In the genomic region with DNA sequence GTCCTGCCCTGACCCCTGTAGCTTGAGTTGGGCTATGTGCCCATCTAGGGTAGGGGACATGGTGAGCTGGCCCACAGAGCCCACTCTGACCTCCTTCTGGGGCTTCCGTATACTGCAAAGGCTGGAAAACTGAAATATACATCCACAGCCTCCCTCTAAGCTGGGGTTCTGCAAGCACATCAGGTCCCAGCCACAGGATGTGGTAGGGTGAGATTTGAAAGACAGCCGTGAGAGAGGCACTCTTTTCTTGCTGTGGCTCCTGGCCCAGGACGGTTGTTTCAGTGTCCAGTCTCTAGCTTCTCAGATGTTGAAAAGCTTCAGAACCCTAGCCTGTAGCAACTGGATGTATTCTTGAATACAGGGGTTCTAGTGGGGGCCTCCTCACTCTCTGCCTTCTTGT, we compare ENCODE assay signal across 15 cellular contexts.
DNase-seq lines count a peak whose midpoint lies in the region; ATAC-seq and TF ChIP-seq lines count a peak whose summit lies in the region.
"Had no signal": no experiment of that assay in that cellular context is flagged by ENCODE, and none has a peak within 500 bp of the region (broad histone marks: within the 10 kb centered on the region; RNA-seq: fewer than 3 reads in every experiment).

No MANE protein-coding gene starts in this region.

- DNase-seq in breast epithelium (ENCODE audit: low spot score in 2 of 2): no peak
- DNase-seq in mammary epithelial cell: no peak
- DNase-seq in upper lobe of left lung: no peak
- no peak for DNase-seq in dorsolateral prefrontal cortex
- DNase-seq in cardiac septum (ENCODE audit: low spot score): no peak
- no peak for DNase-seq in prostate gland (ENCODE audit: low spot score)
- DNase-seq: activated CD4-positive, alpha-beta T cell treated with anti-CD3 and anti-CD28 coated beads for 4 hours; HCEC 1CT; NCI-H1694 treated with DMSO at 0.1 percent for 48 hours had no signal

- CTCF ChIA-PET in mammary epithelial cell (lab: Charles Lee; ENCODE audit: low non-redundant PET): no interaction called here

- no peak for TF ChIP-seq POLR2A in breast epithelium (IDR thresholded peaks at IDR 0.05)
- TF ChIP-seq POLR2A in upper lobe of left lung (IDR thresholded peaks at IDR 0.05): no peak
- TF ChIP-seq POLR2A in prostate gland (IDR thresholded peaks at IDR 0.05): no peak

- no peak for TF ChIP-seq CTCF in breast epithelium (IDR thresholded peaks at IDR 0.05)
- TF ChIP-seq CTCF in mammary epithelial cell (conservative IDR thresholded peaks at IDR 0.05 in 1 of 2, IDR thresholded peaks at IDR 0.05 in 1 of 2; ENCODE audit: extremely low read depth in 1 of 2, insufficient read depth in 1 of 2, low read depth in 1 of 2, low read length in 2 of 2): no peak
- no peak for TF ChIP-seq CTCF in upper lobe of left lung (IDR thresholded peaks at IDR 0.05)
- no peak for TF ChIP-seq CTCF in dorsolateral prefrontal cortex (IDR thresholded peaks at IDR 0.05 in 54 of 56, conservative IDR thresholded peaks at IDR 0.05 in 2 of 56; ENCODE audit: low read depth in 1 of 56, partially characterized antibody in 56 of 56)
- TF ChIP-seq CTCF in prostate gland (IDR thresholded peaks at IDR 0.05): no peak

- no peak overlapping the region for H3K9ac ChIP-seq in mammary epithelial cell (ENCODE audit: insufficient read depth, low read length)

- intact Hi-C loops in breast epithelium (cut with DNase I; ENCODE audit: low total_unique reads): loop anchor here (10.0 kb wide), 1 partner anchor 1651 kb away; no protein-coding TSS in a partner anchor
- intact Hi-C loops in mammary epithelial cell (cut with micrococcal nuclease): loop anchor here (5.0 to 10.0 kb wide), 2 partner anchors 81 to 119 kb away; no protein-coding TSS in a partner anchor
- intact Hi-C loops in dorsolateral prefrontal cortex (cut with DNase I): no loop called here
- intact Hi-C loops in cardiac septum (cut with DNase I): no loop called here
- intact Hi-C loops in prostate gland (cut with DNase I): no loop called here

- H3K36me3 ChIP-seq in breast epithelium (no peaks in the 10 kb centered on the region), mammary epithelial cell (ENCODE audit: insufficient read depth, low read length) (no peaks in the 10 kb centered on the region), upper lobe of left lung (no peaks in the 10 kb centered on the region), prostate gland (no peaks in the 10 kb centered on the region)
- H3K36me3 ChIP-seq: tibial nerve had no signal

- no peak for TF ChIP-seq EP300 in upper lobe of left lung (IDR thresholded peaks at IDR 0.05)

- peaks cover 1% of the 10 kb centered on the region for H3K36me3 Mint-ChIP-seq in T-helper 1 cell treated with Interleukin-12 subunit alpha and Interleukin-12 subunit beta and Interleukin-4 antibody, amounts not matched to agents 30 μg/mL and 1 μg/mL, for 36 hours (ENCODE audit: low read depth)

- H4K20me1 ChIP-seq in mammary epithelial cell (ENCODE audit: insufficient read depth, low read length): no peaks in the 10 kb centered on the region

- H3K9me3 ChIP-seq in breast epithelium (no peaks in the 10 kb centered on the region), mammary epithelial cell (replicated peaks; ENCODE audit: insufficient read depth, low read length) (no peaks in the 10 kb centered on the region), upper lobe of left lung (no peaks in the 10 kb centered on the region), prostate gland (no peaks in the 10 kb centered on the region)
- H3K9me3 ChIP-seq: tibial nerve had no signal

- BruUV-seq in mammary epithelial cell (replicated peaks; lab: Mats Ljungman, UMichigan): no TSS peak

- H3K79me2 ChIP-seq in mammary epithelial cell (ENCODE audit: insufficient read depth, low read length): no peaks in the 10 kb centered on the region

- peak overlapping the region; percentile 3 for H3K27ac Mint-ChIP-seq in T-helper 1 cell treated with Interleukin-12 subunit alpha and Interleukin-12 subunit beta and Interleukin-4 antibody, amounts not matched to agents 30 μg/mL and 1 μg/mL, for 36 hours
- H3K27ac Mint-ChIP-seq: activated naive CD4-positive, alpha-beta T cell treated with anti-CD3 and anti-CD28 coated beads, Interleukin-2, amount 50 U/mL, for 72 hours had no signal

- H3K4me3 ChIP-seq in breast epithelium: no peak overlapping the region
- H3K4me3 ChIP-seq in mammary epithelial cell (replicated peaks in 1 of 3; ENCODE audit: insufficient read depth in 1 of 3, low read depth in 2 of 3, low read length in 3 of 3): no peak overlapping the region
- H3K4me3 ChIP-seq in upper lobe of left lung: no peak overlapping the region
- H3K4me3 ChIP-seq in dorsolateral prefrontal cortex: no peak overlapping the region
- no peak overlapping the region for H3K4me3 ChIP-seq in prostate gland
- H3K4me3 ChIP-seq: tibial nerve had no signal

- H3K4me1 ChIP-seq in breast epithelium: peaks cover 0 to 5% of the 10 kb centered on the region in 2 donors
- H3K4me1 ChIP-seq in mammary epithelial cell (ENCODE audit: insufficient read depth, low read length): no peaks in the 10 kb centered on the region
- peaks cover 8 to 17% (median 10%) of the 10 kb centered on the region in 4 donors for H3K4me1 ChIP-seq in upper lobe of left lung
- H3K4me1 ChIP-seq in prostate gland (replicated peaks): peaks cover 4% of the 10 kb centered on the region

- H3K27ac ChIP-seq in breast epithelium (peak overlapping the region; percentile 75 to 80), mammary epithelial cell (ENCODE audit: insufficient read depth, low read depth, low read length) (no peak overlapping the region), upper lobe of left lung (peak overlapping the region in 3 of 4 donors; percentile 29 to 61 (median 59)), dorsolateral prefrontal cortex (no peak overlapping the region), prostate gland (no peak overlapping the region)
- H3K27ac ChIP-seq: tibial nerve had no signal

- WGBS in mammary epithelial cell (ENCODE audit: low coverage, missing lambda C conversion rate): 77% methylated on average over 3 of the region's 3 CpGs
- 87 to 89% methylated on average over 3 of the region's 3 CpGs for WGBS in upper lobe of left lung, 2 donors
- 94% methylated on average over 3 of the region's 3 CpGs for WGBS in prostate gland

- H3K27me3 ChIP-seq in breast epithelium: no peaks in the 10 kb centered on the region
- no peaks in the 10 kb centered on the region for H3K27me3 ChIP-seq in mammary epithelial cell (ENCODE audit: insufficient read depth, low read length)
- no peaks in the 10 kb centered on the region for H3K27me3 ChIP-seq in upper lobe of left lung
- no peaks in the 10 kb centered on the region for H3K27me3 ChIP-seq in dorsolateral prefrontal cortex
- H3K27me3 ChIP-seq in prostate gland (replicated peaks; ENCODE audit: insufficient read depth): no peaks in the 10 kb centered on the region
- H3K27me3 ChIP-seq: tibial nerve had no signal

- no peak overlapping the region for H2AFZ ChIP-seq in mammary epithelial cell (ENCODE audit: low read depth, low read length)

- ATAC-seq in HG02852 (IDR thresholded peaks at IDR 0.05; ENCODE audit: unreplicated experiment): peak; percentile 61
- no peak for ATAC-seq in upper lobe of left lung (ENCODE audit: low FRiP score in 2 of 2)
- ATAC-seq: activated naive CD4-positive, alpha-beta T cell treated with anti-CD3 and anti-CD28 coated beads, Interleukin-2, amount 50 U/mL, for 72 hours; SK-N-SH treated with all-trans-retinoic acid at 6 μM for 48 hours had no signal

- in situ Hi-C loops in mammary epithelial cell (cut with MboI; ENCODE audit: low sequenced_read_pairs in 2 of 2): no loop called here

- no peak overlapping the region for H3K4me2 ChIP-seq in mammary epithelial cell (ENCODE audit: insufficient read depth, low read depth, low read length)

- peaks cover 46% of the 10 kb centered on the region for H3K27me3 Mint-ChIP-seq in T-helper 1 cell treated with Interleukin-12 subunit alpha and Interleukin-12 subunit beta and Interleukin-4 antibody, amounts not matched to agents 30 μg/mL and 1 μg/mL, for 36 hours (ENCODE audit: low read depth)

- H3K4me1 Mint-ChIP-seq in T-helper 1 cell treated with Interleukin-12 subunit alpha and Interleukin-12 subunit beta and Interleukin-4 antibody, amounts not matched to agents 30 μg/mL and 1 μg/mL, for 36 hours (ENCODE audit: low read depth): peaks cover 11% of the 10 kb centered on the region

- dilution Hi-C loops in mammary epithelial cell (cut with HindIII; ENCODE audit: low sequenced_read_pairs): loop anchor here (5.0 kb wide), 1 partner anchor 39 kb away; no protein-coding TSS in a partner anchor

- peaks cover 17% of the 10 kb centered on the region for H3K9me3 Mint-ChIP-seq in T-helper 1 cell treated with Interleukin-12 subunit alpha and Interleukin-12 subunit beta and Interleukin-4 antibody, amounts not matched to agents 30 μg/mL and 1 μg/mL, for 36 hours
- H3K9me3 Mint-ChIP-seq: nephron had no signal

- no peak overlapping the region for H3K4me3 Mint-ChIP-seq in T-helper 1 cell treated with Interleukin-12 subunit alpha and Interleukin-12 subunit beta and Interleukin-4 antibody, amounts not matched to agents 30 μg/mL and 1 μg/mL, for 36 hours
- H3K4me3 Mint-ChIP-seq: nephron had no signal

Comparison
In these comparisons a context has a peak if more than half of its experiments do, and no peak if none do; other contexts are left out.
1. H3K27ac ChIP-seq: peak in breast epithelium (2 of 2) and upper lobe of left lung (3 of 4); none in mammary epithelial cell (single experiment), dorsolateral prefrontal cortex (0 of 59) and prostate gland (0 of 2).
2. intact Hi-C loops: an anchor here in breast epithelium (10.0 kb wide) and mammary epithelial cell (5.0 to 10.0 kb wide); none called in dorsolateral prefrontal cortex, cardiac septum and prostate gland.